Comparison of ENCODE assay signal across 14 cellular contexts in the genomic region with DNA sequence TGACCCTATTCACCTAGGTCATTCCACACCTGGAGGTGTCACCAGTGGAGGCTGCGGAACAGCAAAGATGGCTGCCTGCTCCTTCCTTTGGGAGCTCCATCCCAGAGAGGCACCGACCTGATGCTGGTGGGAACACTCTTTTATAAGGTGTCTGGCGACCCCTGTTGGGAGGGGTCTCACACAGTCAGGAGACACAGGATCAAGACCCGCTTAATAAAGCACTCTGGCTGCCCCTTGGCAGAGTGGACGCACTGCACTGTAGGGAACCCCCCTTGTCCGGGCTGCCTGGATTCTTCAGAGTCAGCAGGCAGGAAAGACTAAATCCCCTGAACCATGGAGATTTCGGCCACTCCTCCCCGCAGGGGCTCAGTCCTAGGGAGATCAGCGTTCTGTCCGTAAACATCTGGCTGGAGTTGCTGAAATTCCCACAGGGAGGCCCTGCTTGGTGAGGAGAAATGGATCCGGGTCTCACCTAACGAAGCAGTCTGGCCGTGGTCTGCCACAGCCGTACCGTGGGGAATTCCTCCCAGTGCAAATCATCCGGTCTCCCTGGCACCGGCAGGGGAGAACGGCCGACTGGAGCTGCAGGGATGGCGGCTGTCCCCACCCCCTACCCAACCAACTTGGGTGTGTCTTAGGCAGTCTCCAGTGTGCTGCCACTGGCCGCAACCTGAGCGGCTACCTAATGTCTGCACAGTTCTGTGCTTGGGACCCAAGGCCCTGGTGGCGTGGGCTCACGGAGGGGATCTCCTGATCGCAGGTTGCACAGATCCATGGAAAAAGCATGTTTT.
DNase-seq lines count a peak whose midpoint lies in the region; ATAC-seq, FAIRE-seq and TF ChIP-seq lines count a peak whose summit lies in the region.
"Had no signal": no experiment of that assay in that cellular context is flagged by ENCODE, and none has a peak within 500 bp of the region (broad histone marks: within the 10 kb centered on the region; RNA-seq: fewer than 3 reads in every experiment).

No MANE protein-coding gene starts in this region.

- H3K4me1 ChIP-seq in BE2C (no peaks in the 10 kb centered on the region), Panc1 (ENCODE audit: control insufficient read depth, insufficient read depth, low read length) (no peaks in the 10 kb centered on the region), thyroid gland (no peaks in the 10 kb centered on the region)
- H3K4me1 ChIP-seq: suprapubic skin had no signal

- intact Hi-C loops in Panc1 (cut with micrococcal nuclease; ENCODE audit: unreplicated experiment) = no loop called here
- intact Hi-C loops in thyroid gland (cut with DNase I) = no loop called here

- POLR2A ChIA-PET in Panc1 (lab: Charles Lee) = no interaction called here

- TF ChIP-seq CTCF in BE2C (IDR thresholded peaks at IDR 0.05; ENCODE audit: low read depth, low read length) (peak; percentile 64), GM12873 (IDR thresholded peaks at IDR 0.05; ENCODE audit: insufficient read depth, low read depth, low read length, missing control alignments) (peak; percentile 23), Panc1 (IDR thresholded peaks at IDR 0.05) (peak; percentile 3; the same call in 1 of the 2 replicates), fibroblast of pulmonary artery (IDR thresholded peaks at IDR 0.05; ENCODE audit: low read length, missing control alignments) (no peak), thyroid gland (IDR thresholded peaks at IDR 0.05) (no peak)

- H3K27ac ChIP-seq in Panc1 (ENCODE audit: low read length) (no peak overlapping the region), thyroid gland (no peak overlapping the region)
- H3K27ac ChIP-seq: suprapubic skin had no signal

- H3K4me3 ChIP-seq in BE2C (ENCODE audit: low read depth, low read length) (peak overlapping the region; percentile 58), Panc1 (ENCODE audit: low read depth in 2 of 2, low read length in 2 of 2) (no peak overlapping the region), fibroblast of pulmonary artery (replicated peaks; ENCODE audit: low read depth, low read length) (no peak overlapping the region), thyroid gland (replicated peaks in 1 of 3) (no peak overlapping the region)
- H3K4me3 ChIP-seq: suprapubic skin had no signal

- H3K27me3 ChIP-seq in BE2C = peaks cover 3% of the 10 kb centered on the region; the same call in 1 of the 2 replicates
- no peaks in the 10 kb centered on the region for H3K27me3 ChIP-seq in Panc1 (ENCODE audit: control insufficient read depth, insufficient read depth, low read length)
- H3K27me3 ChIP-seq in thyroid gland = no peaks in the 10 kb centered on the region

- H3K36me3 ChIP-seq in BE2C (no peaks in the 10 kb centered on the region), Panc1 (ENCODE audit: control insufficient read depth, insufficient read depth, low read length) (no peaks in the 10 kb centered on the region), thyroid gland (no peaks in the 10 kb centered on the region)
- H3K36me3 ChIP-seq: suprapubic skin had no signal

- in situ Hi-C loops in Panc1 (cut with HindIII; ENCODE audit: low pct_unique_long_range_greater_than_20kb, low sequenced_read_pairs) = no loop called here

- DNase-seq in BE2C (peak; percentile 74), Panc1 (ENCODE audit: low read depth, low spot score) (no peak), fibroblast of pulmonary artery (ENCODE audit: low read depth) (peak; percentile 10), thyroid gland (no peak), NCI-H524 treated with DMSO at 0.1 percent for 48 hours (lab: John Stamatoyannopoulos, UW) (no peak), GM12892 (ENCODE audit: insufficient read length) (no peak)
- DNase-seq: activated T-cell treated with anti-CD3 and anti-CD28 coated beads, Interleukin-2, amount 50 U/mL, for 24 hours; CD8-positive, alpha-beta memory T cell; left colon; NCI-H774 had no signal

- BruUV-seq in Panc1 (replicated peaks; lab: Mats Ljungman, UMichigan) = no TSS peak

- H3K9me3 ChIP-seq in BE2C (no peaks in the 10 kb centered on the region), Panc1 (ENCODE audit: control insufficient read depth, insufficient read depth, low read depth, low read length) (no peaks in the 10 kb centered on the region), thyroid gland (no peaks in the 10 kb centered on the region)
- H3K9me3 ChIP-seq: suprapubic skin had no signal

- no peak for FAIRE-seq in GM12892 (lab: Jason Lieb, UNC)
- FAIRE-seq: GM12891 had no signal

- WGBS in thyroid gland, 2 donors = 81 to 89% methylated on average over 17 to 21 of the region's 25 CpGs

- ATAC-seq in Panc1 (no peak), GM18519 (IDR thresholded peaks at IDR 0.05; ENCODE audit: low FRiP score, unreplicated experiment) (no peak)
- ATAC-seq: left colon had no signal

- TF ChIP-seq POLR2A in thyroid gland (IDR thresholded peaks at IDR 0.05) (no peak), GM12892 (IDR thresholded peaks at IDR 0.05; ENCODE audit: low read depth, low read length) (no peak)

- CTCF ChIA-PET in Panc1 (lab: Charles Lee) = no interaction called here

Comparison
In these comparisons a context has a peak if more than half of its experiments do, and no peak if none do; other contexts are left out.
1. DNase-seq: peak in BE2C (single experiment) and fibroblast of pulmonary artery (single experiment); none in Panc1 (single experiment), thyroid gland (0 of 2), NCI-H524 treated with DMSO at 0.1 percent for 48 hours (single experiment) and GM12892 (single experiment).
2. CTCF ChIP-seq: peak in BE2C (single experiment), GM12873 (single experiment) and Panc1 (single experiment); none in fibroblast of pulmonary artery (single experiment) and thyroid gland (0 of 6).